ENCODE assay signal across 21 cellular contexts in the genomic region with DNA sequence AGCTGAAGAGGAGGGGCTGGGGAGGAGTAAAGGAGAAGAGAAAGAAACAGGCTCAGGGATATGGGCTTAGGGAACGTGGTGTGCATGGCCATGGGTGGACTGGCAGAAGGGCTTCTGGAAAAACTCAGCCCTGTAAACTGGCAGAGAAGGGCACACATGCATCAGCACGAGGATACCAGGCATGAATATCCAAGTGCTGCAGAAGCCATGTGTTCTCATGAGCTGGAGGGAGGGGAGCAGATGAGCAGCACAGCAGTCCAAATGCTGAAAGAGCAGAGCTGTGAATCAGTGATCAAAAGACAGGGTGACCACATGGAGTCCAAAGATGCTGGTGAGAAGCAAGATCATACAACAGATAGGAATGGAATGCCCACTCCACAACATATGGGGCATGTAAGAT.
"Had no signal": no experiment of that assay in that cellular context is flagged by ENCODE, and none has a peak within 500 bp of the region (broad histone marks: within the 10 kb centered on the region; RNA-seq: fewer than 3 reads in every experiment).

No MANE protein-coding gene starts in this region.

- H3K36me3 ChIP-seq: brain microvascular endothelial cell, gastroesophageal sphincter, neutrophil, pancreas, stomach had no signal

- H3K4me2 ChIP-seq: smooth muscle cell had no signal

- H3K4me3 Mint-ChIP-seq: activated CD4-positive, alpha-beta T cell treated with anti-CD3 and anti-CD28 coated beads, Interleukin-2, amount 10 ng/mL, durations not matched to agents 24 days and 14 days; activated naive CD4-positive, alpha-beta T cell treated with anti-CD3 and anti-CD28 coated beads, Interleukin-2, amount 10 ng/mL, durations not matched to agents 7 days and 5 days; activated naive CD8-positive, alpha-beta T cell treated with anti-CD3 and anti-CD28 coated beads, Interleukin-2, amount 50 U/mL, for 24 hours; activated T-cell treated with anti-CD3 and anti-CD28 coated beads, Interleukin-2, amount 50 U/mL, for 4 hours; immature natural killer cell; naive thymus-derived CD4-positive, alpha-beta T cell; type B pancreatic cell had no signal

- H3K4me1 Mint-ChIP-seq: activated CD4-positive, alpha-beta T cell treated with anti-CD3 and anti-CD28 coated beads, Interleukin-2, amount 10 ng/mL, durations not matched to agents 24 days and 14 days; activated naive CD4-positive, alpha-beta T cell treated with anti-CD3 and anti-CD28 coated beads, Interleukin-2, amount 10 ng/mL, durations not matched to agents 7 days and 5 days; activated naive CD8-positive, alpha-beta T cell treated with anti-CD3 and anti-CD28 coated beads, Interleukin-2, amount 50 U/mL, for 24 hours; immature natural killer cell; naive thymus-derived CD4-positive, alpha-beta T cell had no signal

- H3K36me3 Mint-ChIP-seq: activated naive CD4-positive, alpha-beta T cell treated with anti-CD3 and anti-CD28 coated beads, Interleukin-2, amount 10 ng/mL, durations not matched to agents 7 days and 5 days had no signal

- FAIRE-seq: pancreas had no signal

- H3K9me3 ChIP-seq: pancreas had no signal

- H3K27me3 ChIP-seq: brain microvascular endothelial cell, gastroesophageal sphincter, neutrophil, pancreas, stomach had no signal

- H3K4me1 ChIP-seq: gastroesophageal sphincter, pancreas, stomach had no signal

- H3K4me3 ChIP-seq: coronary artery, gastroesophageal sphincter, mucosa of descending colon, pancreas, smooth muscle cell, stomach had no signal

- H3K27ac Mint-ChIP-seq: activated CD4-positive, alpha-beta T cell treated with anti-CD3 and anti-CD28 coated beads, Interleukin-2, amount 10 ng/mL, durations not matched to agents 24 days and 14 days; activated naive CD4-positive, alpha-beta T cell treated with anti-CD3 and anti-CD28 coated beads, Interleukin-2, amount 10 ng/mL, durations not matched to agents 7 days and 5 days; activated naive CD8-positive, alpha-beta T cell treated with anti-CD3 and anti-CD28 coated beads, Interleukin-2, amount 50 U/mL, for 24 hours; immature natural killer cell; naive thymus-derived CD4-positive, alpha-beta T cell; type B pancreatic cell had no signal

- H3K27ac ChIP-seq: brain microvascular endothelial cell, coronary artery, gastroesophageal sphincter, neutrophil, pancreas, stomach had no signal

- DNase-seq: activated CD4-positive, alpha-beta T cell treated with anti-CD3 and anti-CD28 coated beads, Interleukin-2, amount 10 ng/mL, durations not matched to agents 24 days and 14 days; activated CD8-positive, alpha-beta memory T cell treated with anti-CD3 and anti-CD28 coated beads, Interleukin-2, amount 50 U/mL, for 4 hours; activated naive CD4-positive, alpha-beta T cell treated with anti-CD3 and anti-CD28 coated beads, Interleukin-2, amount 10 ng/mL, durations not matched to agents 7 days and 5 days; activated naive CD8-positive, alpha-beta T cell treated with anti-CD3 and anti-CD28 coated beads, Interleukin-2, amount 50 U/mL, for 24 hours; activated T-cell treated with anti-CD3 and anti-CD28 coated beads, Interleukin-2, amount 50 U/mL, for 4 hours; aorta; brain microvascular endothelial cell; central memory CD4-positive, alpha-beta T cell; immature natural killer cell; kidney glomerular epithelial cell; mesenchymal stem cell; mucosa of descending colon; naive thymus-derived CD4-positive, alpha-beta T cell; pancreas; stimulated activated CD4-positive, alpha-beta T cell treated with anti-CD3 and anti-CD28 coated beads, Interleukin-4, amount 100 ng/mL, for 1 hour; stomach had no signal

- H3K27me3 Mint-ChIP-seq: activated CD4-positive, alpha-beta T cell treated with anti-CD3 and anti-CD28 coated beads, Interleukin-2, amount 10 ng/mL, durations not matched to agents 24 days and 14 days; activated naive CD4-positive, alpha-beta T cell treated with anti-CD3 and anti-CD28 coated beads, Interleukin-2, amount 10 ng/mL, durations not matched to agents 7 days and 5 days; activated naive CD8-positive, alpha-beta T cell treated with anti-CD3 and anti-CD28 coated beads, Interleukin-2, amount 50 U/mL, for 24 hours; naive thymus-derived CD4-positive, alpha-beta T cell; type B pancreatic cell had no signal

- ATAC-seq: activated naive CD8-positive, alpha-beta T cell treated with anti-CD3 and anti-CD28 coated beads, Interleukin-2, amount 50 U/mL, for 24 hours; activated T-cell treated with anti-CD3 and anti-CD28 coated beads, Interleukin-2, amount 50 U/mL, for 4 hours; gastroesophageal sphincter; mucosa of descending colon; naive thymus-derived CD4-positive, alpha-beta T cell; pancreas had no signal
